8 cellular contexts compared by ENCODE assay signal in the genomic region with DNA sequence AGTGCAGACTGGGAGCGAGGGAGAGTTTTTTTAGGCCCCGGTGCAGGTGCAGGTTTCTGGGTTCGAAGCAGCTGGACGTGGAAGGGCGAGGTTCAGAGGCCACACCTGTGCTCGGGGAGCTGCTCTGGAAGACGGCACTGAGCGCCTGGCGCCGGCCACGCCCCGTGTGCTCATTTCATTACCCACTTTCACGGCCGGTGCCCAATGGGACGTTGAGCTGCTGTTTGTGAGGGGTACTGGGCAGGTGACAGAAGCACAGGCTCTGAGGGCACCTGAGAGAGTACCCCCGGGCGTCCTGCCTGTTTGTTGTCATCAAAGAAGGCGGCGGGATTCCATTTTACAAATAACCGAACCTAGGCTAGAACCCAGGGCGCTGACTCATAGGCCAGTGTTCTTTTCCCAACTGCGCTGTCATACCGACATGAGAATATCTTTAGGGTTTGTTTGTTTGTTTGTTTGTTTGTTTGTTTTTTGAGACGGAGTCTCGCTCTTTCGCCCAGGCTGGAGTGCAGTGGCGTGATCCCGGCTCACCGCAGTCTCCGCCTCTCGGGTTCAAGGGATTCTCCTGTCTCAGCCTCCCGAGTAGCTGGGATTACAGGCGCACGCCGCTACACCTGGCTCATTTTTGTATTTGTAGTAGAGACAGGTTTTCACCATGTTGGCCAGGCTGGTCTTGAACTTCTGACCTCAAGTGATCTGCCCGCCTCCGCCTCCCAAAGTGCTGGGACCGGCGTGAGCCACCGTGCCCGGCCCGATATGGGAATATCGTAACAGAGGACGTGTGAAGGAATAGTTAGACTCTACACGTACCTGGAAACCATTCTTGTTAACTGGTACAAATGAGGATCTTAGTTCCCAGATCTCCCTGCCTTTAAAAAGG. TPM values are rescaled to one million over a fixed set of nuclear protein-coding genes. Genes with fewer than 3 reads are reported as not detected.
DNase-seq lines count a peak whose midpoint lies in the region; ATAC-seq lines count a peak whose summit lies in the region.

No MANE protein-coding gene starts in this region.

- H2BK12ac ChIP-seq in neuronal stem cell (ENCODE audit: low read length), result no peak overlapping the region

- H2BK120ac ChIP-seq in neuronal stem cell (ENCODE audit: low read depth, low read length), result no peak overlapping the region

- peaks cover 16% of the 10 kb centered on the region for H3K4me1 Mint-ChIP-seq in activated CD8-positive, alpha-beta T cell treated with anti-CD3 and anti-CD28 coated beads, Interleukin-2, amount 10 ng/mL, durations not matched to agents 7 days and 5 days (ENCODE audit: low read depth)

- H2AFZ ChIP-seq in neuronal stem cell (ENCODE audit: low read length), result peak overlapping the region; percentile 90

- H2AK5ac ChIP-seq in neuronal stem cell (ENCODE audit: low read depth, low read length), result peak overlapping the region; percentile 34

- H3K4me1 ChIP-seq in neuronal stem cell (ENCODE audit: control insufficient read depth in 2 of 2, insufficient read depth in 1 of 2, low read depth in 1 of 2, low read length in 2 of 2), result peaks cover 3 to 7% of the 10 kb centered on the region in 2 donors

- ATAC-seq in GM21576 (IDR thresholded peaks at IDR 0.05; ENCODE audit: unreplicated experiment) (peak; percentile 33), esophagus mucosa (peak; percentile 63)
- ATAC-seq in activated CD8-positive, alpha-beta T cell treated with anti-CD3 and anti-CD28 coated beads, Interleukin-2, amount 10 ng/mL, durations not matched to agents 7 days and 5 days, result peak; percentile 56

- H4K8ac ChIP-seq in neuronal stem cell (ENCODE audit: low read depth, low read length), result no peak overlapping the region

- H4K91ac ChIP-seq in neuronal stem cell (ENCODE audit: low read depth, low read length, poor library complexity), result no peak overlapping the region

- POLR2A ChIA-PET in activated CD8-positive, alpha-beta T cell treated with anti-CD3 and anti-CD28 coated beads, Interleukin-2, amount 10 ng/mL, durations not matched to agents 7 days and 5 days (lab: Charles Lee), result interaction anchor here (0.6 to 0.9 kb wide), 2 partner anchors 49 to 97 kb away, joined by 3 read pairs; no protein-coding TSS in a partner anchor

- H3K4me2 ChIP-seq in neuronal stem cell (ENCODE audit: insufficient read depth, low read length, poor library complexity, severe bottlenecking), result peak overlapping the region; percentile 93

- no peaks in the 10 kb centered on the region for H3K27me3 ChIP-seq in neuronal stem cell (ENCODE audit: control insufficient read depth in 3 of 3, insufficient read depth in 3 of 3, low read depth in 1 of 3, low read length in 3 of 3)

- DNase-seq in DMS53 treated with DMSO at 0.1 percent for 48 hours (lab: John Stamatoyannopoulos, UW; ENCODE audit: unreplicated experiment) (peak; percentile 47), NCI-H1092 (lab: John Stamatoyannopoulos, UW) (peak; percentile 37), neuronal stem cell (ENCODE audit: low spot score) (no peak), KG1 (lab: John Stamatoyannopoulos, UW) (no peak), iPS-NIHi11 (ENCODE audit: low spot score) (no peak)
- DNase-seq in activated CD8-positive, alpha-beta T cell treated with anti-CD3 and anti-CD28 coated beads, Interleukin-2, amount 10 ng/mL, durations not matched to agents 7 days and 5 days, result peak; percentile 53

- H3K27me3 Mint-ChIP-seq in activated CD8-positive, alpha-beta T cell treated with anti-CD3 and anti-CD28 coated beads, Interleukin-2, amount 10 ng/mL, durations not matched to agents 7 days and 5 days (ENCODE audit: low read depth), result peaks cover 1% of the 10 kb centered on the region

- H3K4me3 ChIP-seq in neuronal stem cell (ENCODE audit: low read length in 2 of 2), result peak overlapping the region; percentile 76 to 98

- no peak overlapping the region for H3K14ac ChIP-seq in neuronal stem cell (ENCODE audit: low read length)

- H3K27ac Mint-ChIP-seq in activated CD8-positive, alpha-beta T cell treated with anti-CD3 and anti-CD28 coated beads, Interleukin-2, amount 10 ng/mL, durations not matched to agents 7 days and 5 days, result no peak overlapping the region

- CTCF ChIA-PET in activated CD8-positive, alpha-beta T cell treated with anti-CD3 and anti-CD28 coated beads, Interleukin-2, amount 10 ng/mL, durations not matched to agents 7 days and 5 days (lab: Charles Lee), result no interaction called here

- peaks cover 6% of the 10 kb centered on the region for H3K9me3 Mint-ChIP-seq in activated CD8-positive, alpha-beta T cell treated with anti-CD3 and anti-CD28 coated beads, Interleukin-2, amount 10 ng/mL, durations not matched to agents 7 days and 5 days (ENCODE audit: insufficient read depth)

- no peak overlapping the region for H2BK5ac ChIP-seq in neuronal stem cell (ENCODE audit: low read length)

- peak overlapping the region; percentile 93 for H3K18ac ChIP-seq in neuronal stem cell (ENCODE audit: low read length)

- peak overlapping the region; percentile 85 for H3K4me3 Mint-ChIP-seq in activated CD8-positive, alpha-beta T cell treated with anti-CD3 and anti-CD28 coated beads, Interleukin-2, amount 10 ng/mL, durations not matched to agents 7 days and 5 days

- H3K36me3 Mint-ChIP-seq in activated CD8-positive, alpha-beta T cell treated with anti-CD3 and anti-CD28 coated beads, Interleukin-2, amount 10 ng/mL, durations not matched to agents 7 days and 5 days (ENCODE audit: low read depth), result peaks cover 2% of the 10 kb centered on the region

- peak overlapping the region; percentile 94 for H2BK15ac ChIP-seq in neuronal stem cell (ENCODE audit: low read length)

- peak overlapping the region; percentile 80 for H3K9ac ChIP-seq in neuronal stem cell (ENCODE audit: low read depth, low read length, poor library complexity)

- H3K79me1 ChIP-seq in neuronal stem cell (ENCODE audit: low read depth, low read length), result peaks cover 3% of the 10 kb centered on the region

- H3K36me3 ChIP-seq in neuronal stem cell (replicated peaks in 1 of 2; ENCODE audit: control insufficient read depth in 2 of 2, insufficient read depth in 2 of 2, low read length in 2 of 2), result no peaks in the 10 kb centered on the region

- no CpG with 5 or more reads among the region's 45 CpGs for WGBS in neuronal stem cell (ENCODE audit: extremely low coverage in 2 of 2, insufficient read length in 2 of 2, insufficient replicate concordance in 1 of 2), 2 donors

- H3K9me3 ChIP-seq in neuronal stem cell (replicated peaks in 1 of 2; ENCODE audit: control insufficient read depth in 2 of 2, insufficient read depth in 1 of 2, low read depth in 1 of 2, low read length in 2 of 2), result no peaks in the 10 kb centered on the region

- no peak overlapping the region for H3K4ac ChIP-seq in neuronal stem cell (ENCODE audit: low read length)

- no peak overlapping the region for H3K27ac ChIP-seq in neuronal stem cell (replicated peaks; ENCODE audit: low read length)

- peak overlapping the region; percentile 96 for H3K23ac ChIP-seq in neuronal stem cell (ENCODE audit: low read depth, low read length, poor library complexity)

RNA-seq across cellular contexts. Expression of gene SPTBN2, which starts 16.6 kb away (rescaled TPM):
- total RNA-seq in activated CD8-positive, alpha-beta T cell treated with anti-CD3 and anti-CD28 coated beads, Interleukin-2, amount 10 ng/mL, durations not matched to agents 7 days and 5 days, result under 1 TPM in 1 of 2 experiments, not detected in 1; 0.31 TPM
- total RNA-seq in esophagus mucosa, result 138 TPM
- polyA plus RNA-seq in neuronal stem cell (2013, experiment 1 of 2), result 22.0 TPM
- polyA plus RNA-seq in neuronal stem cell (2013, experiment 2 of 2), result 21.8 TPM

Comparison
In these comparisons a context has a peak if more than half of its experiments do, and no peak if none do; other contexts are left out.
1. DNase-seq: peak in DMS53 treated with DMSO at 0.1 percent for 48 hours (single experiment), NCI-H1092 (single experiment) and activated CD8-positive, alpha-beta T cell treated with anti-CD3 and anti-CD28 coated beads, Interleukin-2, amount 10 ng/mL, durations not matched to agents 7 days and 5 days (single experiment); none in neuronal stem cell (single experiment), KG1 (single experiment) and iPS-NIHi11 (single experiment).
2. RNA of gene SPTBN2, which starts 16.6 kb away (total RNA-seq): 138 TPM in esophagus mucosa (single experiment); 0.31 TPM in activated CD8-positive, alpha-beta T cell treated with anti-CD3 and anti-CD28 coated beads, Interleukin-2, amount 10 ng/mL, durations not matched to agents 7 days and 5 days; every median in the first group is over 100 times any median in the second.
3. Peak in every context shown above with its lines, with median percentiles within 50 percentile points of each other: ATAC-seq.